In genomic region chr6:89542081-89542855, GRCh38 we compare ENCODE assay signal across 1 cellular context.
TF ChIP-seq lines count a peak whose summit lies in the region.

No MANE protein-coding gene starts in this region.

TF ChIP-seq in GM12878, 131 proteins besides CTCF, POLR2A, EP300 and RAD21 (continued from another document):
- no peak for TF ChIP-seq ZBTB4 (CRISPR knock-in tag; IDR thresholded peaks at IDR 0.05)
- TF ChIP-seq PRDM15 (CRISPR knock-in tag; IDR thresholded peaks at IDR 0.05) = no peak
- TF ChIP-seq GATAD2B (conservative IDR thresholded peaks at IDR 0.05; ENCODE audit: low read depth) = no peak
- no peak for TF ChIP-seq NR2C2 (IDR thresholded peaks at IDR 0.05; ENCODE audit: borderline replicate concordance, control insufficient read depth, insufficient read length, low read depth)
- TF ChIP-seq RBBP5 (conservative IDR thresholded peaks at IDR 0.05) = no peak
- TF ChIP-seq TAF1 (IDR thresholded peaks at IDR 0.05; ENCODE audit: borderline replicate concordance, low read depth, low read length) = no peak
- TF ChIP-seq ATF7 (IDR thresholded peaks at IDR 0.05; ENCODE audit: low read depth) = no peak
- no peak for TF ChIP-seq KDM1A (IDR thresholded peaks at IDR 0.05; ENCODE audit: borderline replicate concordance)
- no peak for TF ChIP-seq SMC3 (IDR thresholded peaks at IDR 0.05; ENCODE audit: borderline replicate concordance, low read length)
